20 cellular contexts compared by ENCODE assay signal in genomic region chr9:27118916-27119315, GRCh38. TPM values are rescaled to one million over a fixed set of nuclear protein-coding genes. Genes with fewer than 3 reads are reported as not detected.
DNase-seq lines count a peak whose midpoint lies in the region; ATAC-seq and TF ChIP-seq lines count a peak whose summit lies in the region.
"Had no signal": no experiment of that assay in that cellular context is flagged by ENCODE, and none has a peak within 500 bp of the region (broad histone marks: within the 10 kb centered on the region; RNA-seq: fewer than 3 reads in every experiment).

No MANE protein-coding gene starts in this region.

- intact Hi-C loops in PC-3 (cut with micrococcal nuclease): no loop called here

- peak overlapping the region; percentile 81 for H2AFZ ChIP-seq in PC-3 (ENCODE audit: low read length)

- BruUV-seq in PC-3 (replicated peaks; lab: Mats Ljungman, UMichigan): no TSS peak

- peak overlapping the region; percentile 67 for H3K27ac Mint-ChIP-seq in chondrocyte (ENCODE audit: unreplicated experiment)
- H3K27ac Mint-ChIP-seq: activated CD4-positive, alpha-beta T cell treated with anti-CD3 and anti-CD28 coated beads, Interleukin-2, amount 10 ng/mL, durations not matched to agents 7 days and 5 days; activated naive CD8-positive, alpha-beta T cell treated with anti-CD3 and anti-CD28 coated beads, Interleukin-2, amount 50 U/mL, for 24 hours; dendritic cell treated with granulocyte-macrophage colony-stimulating factor and Interleukin-4, amounts not matched to agents 40 ng/mL and 50 ng/mL, for 4 days; mesothelial cell of epicardium; stimulated activated naive CD8-positive, alpha-beta T cell treated with anti-CD3 and anti-CD28 coated beads, Interleukin-15, amount 100 ng/mL, for 72 hours had no signal

- H3K4me1 Mint-ChIP-seq in chondrocyte (ENCODE audit: low read depth): peaks cover 38% of the 10 kb centered on the region
- H3K4me1 Mint-ChIP-seq: activated CD4-positive, alpha-beta T cell treated with anti-CD3 and anti-CD28 coated beads, Interleukin-2, amount 10 ng/mL, durations not matched to agents 7 days and 5 days; activated naive CD8-positive, alpha-beta T cell treated with anti-CD3 and anti-CD28 coated beads, Interleukin-2, amount 50 U/mL, for 24 hours; mesothelial cell of epicardium; stimulated activated naive CD8-positive, alpha-beta T cell treated with anti-CD3 and anti-CD28 coated beads, Interleukin-15, amount 100 ng/mL, for 72 hours had no signal

- no peak overlapping the region for H3K4me3 ChIP-seq in AG09309 (ENCODE audit: control insufficient read depth, low read depth, low read length)
- peak overlapping the region; percentile 41; the same call in 1 of the 2 replicates for H3K4me3 ChIP-seq in PC-3 (ENCODE audit: low read length)
- H3K4me3 ChIP-seq: HAP-1, ovary, spleen had no signal

- H3K4me2 ChIP-seq in PC-3 (ENCODE audit: low read length): peak overlapping the region; percentile 74

- H4K20me1 ChIP-seq in PC-3 (ENCODE audit: low read length): no peaks in the 10 kb centered on the region

- H3K36me3 ChIP-seq in PC-3 (ENCODE audit: low read depth, low read length): no peaks in the 10 kb centered on the region
- H3K36me3 ChIP-seq: BE2C, HAP-1, ovary, spleen had no signal

- H3K9me2 ChIP-seq in PC-3 (replicated peaks; ENCODE audit: low read length): no peaks in the 10 kb centered on the region

- no peaks in the 10 kb centered on the region for H3K79me2 ChIP-seq in PC-3 (ENCODE audit: low read length)

- H3K9me3 Mint-ChIP-seq in chondrocyte (ENCODE audit: low read depth): no peaks in the 10 kb centered on the region
- H3K9me3 Mint-ChIP-seq: activated CD4-positive, alpha-beta T cell treated with anti-CD3 and anti-CD28 coated beads, Interleukin-2, amount 10 ng/mL, durations not matched to agents 7 days and 5 days; activated naive CD8-positive, alpha-beta T cell treated with anti-CD3 and anti-CD28 coated beads, Interleukin-2, amount 50 U/mL, for 24 hours; dendritic cell treated with granulocyte-macrophage colony-stimulating factor and Interleukin-4, amounts not matched to agents 40 ng/mL and 50 ng/mL, for 4 days; mesothelial cell of epicardium; stimulated activated naive CD8-positive, alpha-beta T cell treated with anti-CD3 and anti-CD28 coated beads, Interleukin-15, amount 100 ng/mL, for 72 hours had no signal

- no peak for TF ChIP-seq CTCF in AG09309 (IDR thresholded peaks at IDR 0.05; ENCODE audit: control insufficient read depth, insufficient read depth, low read depth, low read length, missing control alignments)
- no peak for TF ChIP-seq CTCF in PC-3 (conservative IDR thresholded peaks at IDR 0.05; ENCODE audit: low read depth, low read length)
- TF ChIP-seq CTCF in chondrocyte (IDR thresholded peaks at IDR 0.05): no peak

- H3K9ac ChIP-seq in PC-3 (ENCODE audit: low read length): peak overlapping the region; percentile 50; the same call in 1 of the 2 replicates

- no peaks in the 10 kb centered on the region for H3K27me3 Mint-ChIP-seq in chondrocyte (ENCODE audit: low read depth)
- H3K27me3 Mint-ChIP-seq: activated CD4-positive, alpha-beta T cell treated with anti-CD3 and anti-CD28 coated beads, Interleukin-2, amount 10 ng/mL, durations not matched to agents 7 days and 5 days; activated naive CD8-positive, alpha-beta T cell treated with anti-CD3 and anti-CD28 coated beads, Interleukin-2, amount 50 U/mL, for 24 hours; dendritic cell treated with granulocyte-macrophage colony-stimulating factor and Interleukin-4, amounts not matched to agents 40 ng/mL and 50 ng/mL, for 4 days had no signal

- ATAC-seq in PC-3 (peak; percentile 44), GM18870 (IDR thresholded peaks at IDR 0.05; ENCODE audit: unreplicated experiment) (no peak), HG02759 (IDR thresholded peaks at IDR 0.05; ENCODE audit: unreplicated experiment) (no peak)
- ATAC-seq: activated naive CD8-positive, alpha-beta T cell treated with anti-CD3 and anti-CD28 coated beads, Interleukin-2, amount 50 U/mL, for 24 hours; stimulated activated naive CD8-positive, alpha-beta T cell treated with anti-CD3 and anti-CD28 coated beads, Interleukin-15, amount 100 ng/mL, for 72 hours had no signal

- no peaks in the 10 kb centered on the region for H3K27me3 ChIP-seq in PC-3 (ENCODE audit: low read length)
- H3K27me3 ChIP-seq: BE2C, ovary, spleen had no signal

- no peak overlapping the region for H3K4me3 Mint-ChIP-seq in chondrocyte (ENCODE audit: unreplicated experiment)
- H3K4me3 Mint-ChIP-seq: activated CD4-positive, alpha-beta T cell treated with anti-CD3 and anti-CD28 coated beads, Interleukin-2, amount 10 ng/mL, durations not matched to agents 7 days and 5 days; activated naive CD8-positive, alpha-beta T cell treated with anti-CD3 and anti-CD28 coated beads, Interleukin-2, amount 50 U/mL, for 24 hours; dendritic cell treated with granulocyte-macrophage colony-stimulating factor and Interleukin-4, amounts not matched to agents 40 ng/mL and 50 ng/mL, for 4 days; mesothelial cell of epicardium; stimulated activated naive CD8-positive, alpha-beta T cell treated with anti-CD3 and anti-CD28 coated beads, Interleukin-15, amount 100 ng/mL, for 72 hours had no signal

- CTCF ChIA-PET in PC-3 (lab: Charles Lee): no interaction called here

- no peaks in the 10 kb centered on the region for H3K36me3 Mint-ChIP-seq in chondrocyte (ENCODE audit: low read depth)
- H3K36me3 Mint-ChIP-seq: mesothelial cell of epicardium had no signal

- no peaks in the 10 kb centered on the region for H3K9me3 ChIP-seq in PC-3 (ENCODE audit: low read length)
- H3K9me3 ChIP-seq: BE2C, HAP-1, ovary, spleen had no signal

- H3F3A ChIP-seq in PC-3 (ENCODE audit: low read length, unreplicated experiment): no peaks in the 10 kb centered on the region

- H3K4me1 ChIP-seq in PC-3 (ENCODE audit: insufficient read depth, low read length): peaks cover 38% of the 10 kb centered on the region
- H3K4me1 ChIP-seq: BE2C, HAP-1 had no signal

- DNase-seq in AG09309 (ENCODE audit: low read depth) (peak; percentile 8), PC-3 (peak; percentile 57), chondrocyte (ENCODE audit: low spot score) (no peak), myocyte (ENCODE audit: low read depth) (peak; percentile 62), foreskin melanocyte (no peak)
- no peak for DNase-seq in activated CD8-positive, alpha-beta memory T cell treated with anti-CD3 and anti-CD28 coated beads, Interleukin-2, amount 50 U/mL, for 48 hours
- DNase-seq: activated CD4-positive, alpha-beta T cell treated with anti-CD3 and anti-CD28 coated beads, Interleukin-2, amount 10 ng/mL, durations not matched to agents 7 days and 5 days; activated naive CD8-positive, alpha-beta T cell treated with anti-CD3 and anti-CD28 coated beads, Interleukin-2, amount 50 U/mL, for 24 hours; BE2C; KG1; NCI-H1417 treated with DMSO at 0.1 percent for 48 hours; ovary; SHP77 treated with DMSO at 0.1 percent for 48 hours; spleen; stimulated activated naive CD8-positive, alpha-beta T cell treated with anti-CD3 and anti-CD28 coated beads, Interleukin-15, amount 100 ng/mL, for 72 hours had no signal

- POLR2A ChIA-PET in PC-3 (lab: Charles Lee; ENCODE audit: unreplicated experiment): no interaction called here

- H3K27ac ChIP-seq in PC-3 (ENCODE audit: low read length): peak overlapping the region; percentile 94
- H3K27ac ChIP-seq: ovary had no signal

RNA-seq across cellular contexts. Expression of gene TEK, which starts 9.9 kb away (rescaled TPM):
- 0.07 TPM in 1 of 2 replicates, not detected in the other for total RNA-seq in PC-3 (2014; rRNA removed)
- total RNA-seq in chondrocyte: 0.89 to 2.8 TPM (median 2.7 TPM) in 3 replicates
- total RNA-seq in myocyte: 0.26 and 0.72 TPM in 2 replicates
- 7.7 TPM for polyA plus RNA-seq in myocyte (2012)
- total RNA-seq: activated CD4-positive, alpha-beta T cell treated with anti-CD3 and anti-CD28 coated beads, Interleukin-2, amount 10 ng/mL, durations not matched to agents 7 days and 5 days had no signal

Comparison
In these comparisons a context has a peak if more than half of its experiments do, and no peak if none do; other contexts are left out.
1. DNase-seq: peak in AG09309 (single experiment), PC-3 (single experiment) and myocyte (single experiment); none in chondrocyte (single experiment), activated CD8-positive, alpha-beta memory T cell treated with anti-CD3 and anti-CD28 coated beads, Interleukin-2, amount 50 U/mL, for 48 hours (single experiment) and foreskin melanocyte (single experiment).